Comparison of ENCODE assay signal across 27 cellular contexts in the genomic region with DNA sequence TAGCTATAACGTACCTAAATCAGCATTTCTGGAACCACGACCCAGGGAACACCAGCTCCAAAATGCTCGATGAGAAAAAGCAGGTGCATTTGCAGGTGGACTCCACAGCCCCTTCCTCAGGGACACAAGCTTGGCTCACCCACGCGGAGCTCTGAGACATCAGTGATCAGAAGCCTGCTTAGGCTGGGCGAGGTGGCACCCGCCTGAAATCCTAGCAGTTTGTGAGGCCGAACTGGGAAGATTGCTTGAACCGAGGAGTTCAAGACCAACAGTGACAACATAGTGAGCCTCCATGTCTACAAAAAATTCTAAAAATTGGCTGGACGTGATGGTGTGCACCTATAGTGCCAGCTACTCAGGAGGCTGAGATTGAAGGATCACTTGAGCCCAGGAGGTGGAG. TPM values are rescaled to one million over a fixed set of nuclear protein-coding genes. Genes with fewer than 3 reads are reported as not detected.
"Had no signal": no experiment of that assay in that cellular context is flagged by ENCODE, and none has a peak within 500 bp of the region (broad histone marks: within the 10 kb centered on the region; RNA-seq: fewer than 3 reads in every experiment).

No MANE protein-coding gene starts in this region.

- H3K9me3 ChIP-seq: body of pancreas, neutrophil, pancreas, right lobe of liver, upper lobe of right lung had no signal

- ATAC-seq: activated naive CD8-positive, alpha-beta T cell treated with anti-CD3 and anti-CD28 coated beads, Interleukin-2, amount 50 U/mL, for 24 hours; body of pancreas; left ventricle myocardium superior; natural killer cell treated with Interleukin-12 subunit alpha and Interleukin-12 subunit beta and Interleukin-15 and Interleukin-18, amount 100 ng/mL, for 72 hours; pancreas; right lobe of liver; upper lobe of right lung; WTC11 had no signal

- H3K9me3 Mint-ChIP-seq: activated CD4-positive, alpha-beta memory T cell treated with anti-CD3 and anti-CD28 coated beads, Interleukin-2, amount 10 ng/mL, durations not matched to agents 7 days and 5 days; activated naive CD4-positive, alpha-beta T cell treated with anti-CD3 and anti-CD28 coated beads for 36 hours; activated naive CD8-positive, alpha-beta T cell treated with anti-CD3 and anti-CD28 coated beads, Interleukin-2, amount 50 U/mL, for 24 hours; activated T-cell treated with anti-CD3 and anti-CD28 coated beads, Interleukin-2, amount 50 U/mL, for 24 hours; activated T-helper 2 cell treated with anti-CD3 and anti-CD28 coated beads, Interferon-gamma antibody, Interleukin-2, Interleukin-4, amounts not matched to agents 10 μg/mL and 5 μg/mL and 100 μg/mL, durations not matched to agents 14 hours and 24 hours and 36 hours; natural killer cell treated with Interleukin-12 subunit alpha and Interleukin-12 subunit beta and Interleukin-15 and Interleukin-18, amount 100 ng/mL, for 72 hours had no signal

- H3K27ac Mint-ChIP-seq: activated CD4-positive, alpha-beta memory T cell treated with anti-CD3 and anti-CD28 coated beads, Interleukin-2, amount 10 ng/mL, durations not matched to agents 7 days and 5 days; activated naive CD4-positive, alpha-beta T cell treated with anti-CD3 and anti-CD28 coated beads for 36 hours; activated naive CD8-positive, alpha-beta T cell treated with anti-CD3 and anti-CD28 coated beads, Interleukin-2, amount 50 U/mL, for 24 hours; activated T-cell treated with anti-CD3 and anti-CD28 coated beads, Interleukin-2, amount 50 U/mL, for 24 hours; activated T-helper 2 cell treated with anti-CD3 and anti-CD28 coated beads, Interferon-gamma antibody, Interleukin-2, Interleukin-4, amounts not matched to agents 10 μg/mL and 5 μg/mL and 100 μg/mL, durations not matched to agents 14 hours and 24 hours and 36 hours; dendritic cell treated with granulocyte-macrophage colony-stimulating factor and Interleukin-4, amounts not matched to agents 40 ng/mL and 50 ng/mL, for 4 days; natural killer cell treated with Interleukin-12 subunit alpha and Interleukin-12 subunit beta and Interleukin-15 and Interleukin-18, amount 100 ng/mL, for 72 hours; WTC11 had no signal

- H3K4me3 ChIP-seq: body of pancreas, cardiac muscle cell, hepatocyte, pancreas, right lobe of liver, smooth muscle cell, upper lobe of right lung had no signal

- H3K27ac ChIP-seq: body of pancreas, cardiac muscle cell, hepatocyte, neutrophil, pancreas, right lobe of liver, upper lobe of right lung had no signal

- H3K4me3 Mint-ChIP-seq: activated CD4-positive, alpha-beta memory T cell treated with anti-CD3 and anti-CD28 coated beads, Interleukin-2, amount 10 ng/mL, durations not matched to agents 7 days and 5 days; activated naive CD4-positive, alpha-beta T cell treated with anti-CD3 and anti-CD28 coated beads for 36 hours; activated naive CD8-positive, alpha-beta T cell treated with anti-CD3 and anti-CD28 coated beads, Interleukin-2, amount 50 U/mL, for 24 hours; activated T-cell treated with anti-CD3 and anti-CD28 coated beads, Interleukin-2, amount 50 U/mL, for 24 hours; dendritic cell treated with granulocyte-macrophage colony-stimulating factor and Interleukin-4, amounts not matched to agents 40 ng/mL and 50 ng/mL, for 4 days; natural killer cell treated with Interleukin-12 subunit alpha and Interleukin-12 subunit beta and Interleukin-15 and Interleukin-18, amount 100 ng/mL, for 72 hours; WTC11 had no signal

- DNase-seq: activated CD4-positive, alpha-beta memory T cell treated with anti-CD3 and anti-CD28 coated beads, Interleukin-2, amount 10 ng/mL, durations not matched to agents 7 days and 5 days; activated CD4-positive, alpha-beta T cell treated with anti-CD3 and anti-CD28 coated beads for 48 hours; activated naive CD4-positive, alpha-beta T cell treated with anti-CD3 and anti-CD28 coated beads for 36 hours; activated naive CD8-positive, alpha-beta T cell treated with anti-CD3 and anti-CD28 coated beads, Interleukin-2, amount 50 U/mL, for 24 hours; activated T-cell treated with anti-CD3 and anti-CD28 coated beads, Interleukin-2, amount 50 U/mL, for 24 hours; body of pancreas; effector CD8-positive, alpha-beta T cell; foreskin melanocyte; left ventricle myocardium superior; mammary epithelial cell; pancreas; right lobe of liver; stimulated activated CD4-positive, alpha-beta T cell treated with anti-CD3 and anti-CD28 coated beads, Interleukin-15, amount 100 ng/mL, for 24 hours; stimulated activated naive CD4-positive, alpha-beta T cell; T-helper 9 cell; upper lobe of right lung had no signal

- H3K36me3 Mint-ChIP-seq: natural killer cell treated with Interleukin-12 subunit alpha and Interleukin-12 subunit beta and Interleukin-15 and Interleukin-18, amount 100 ng/mL, for 72 hours; WTC11 had no signal

- H3K36me3 ChIP-seq: cardiac muscle cell, neutrophil, pancreas, right lobe of liver, upper lobe of right lung had no signal

RNA-seq across cellular contexts. Expression of a gene that starts 2.5 kb away (rescaled TPM):
- total RNA-seq: activated CD4-positive, alpha-beta memory T cell treated with anti-CD3 and anti-CD28 coated beads, Interleukin-2, amount 10 ng/mL, durations not matched to agents 7 days and 5 days; activated naive CD4-positive, alpha-beta T cell treated with anti-CD3 and anti-CD28 coated beads for 36 hours; activated T-helper 2 cell treated with anti-CD3 and anti-CD28 coated beads, Interferon-gamma antibody, Interleukin-2, Interleukin-4, amounts not matched to agents 10 μg/mL and 5 μg/mL and 100 μg/mL, durations not matched to agents 14 hours and 24 hours and 36 hours; hepatocyte; mammary epithelial cell; natural killer cell treated with Interleukin-12 subunit alpha and Interleukin-12 subunit beta and Interleukin-15 and Interleukin-18, amount 100 ng/mL, for 72 hours; right lobe of liver; SK-MEL-5; smooth muscle cell; T-helper 1 cell treated with Interleukin-12 subunit alpha and Interleukin-12 subunit beta and Interleukin-4 antibody, amounts not matched to agents 30 ng/mL and 1 ng/mL, for 36 hours had no signal

RNA-seq across cellular contexts. Expression of a gene that starts 16.9 kb away (rescaled TPM):
- total RNA-seq: activated CD4-positive, alpha-beta memory T cell treated with anti-CD3 and anti-CD28 coated beads, Interleukin-2, amount 10 ng/mL, durations not matched to agents 7 days and 5 days; activated naive CD4-positive, alpha-beta T cell treated with anti-CD3 and anti-CD28 coated beads for 36 hours; activated T-helper 2 cell treated with anti-CD3 and anti-CD28 coated beads, Interferon-gamma antibody, Interleukin-2, Interleukin-4, amounts not matched to agents 10 μg/mL and 5 μg/mL and 100 μg/mL, durations not matched to agents 14 hours and 24 hours and 36 hours; body of pancreas; cardiac muscle cell; chondrocyte; hepatocyte; left ventricle myocardium superior; mammary epithelial cell; natural killer cell treated with Interleukin-12 subunit alpha and Interleukin-12 subunit beta and Interleukin-15 and Interleukin-18, amount 100 ng/mL, for 72 hours; pancreas; right lobe of liver; SK-MEL-5; smooth muscle cell; T-helper 1 cell treated with Interleukin-12 subunit alpha and Interleukin-12 subunit beta and Interleukin-4 antibody, amounts not matched to agents 30 ng/mL and 1 ng/mL, for 36 hours; upper lobe of right lung; WTC11 had no signal

RNA-seq across cellular contexts. Expression of a gene that starts 31.9 kb away (rescaled TPM):
- total RNA-seq: activated CD4-positive, alpha-beta memory T cell treated with anti-CD3 and anti-CD28 coated beads, Interleukin-2, amount 10 ng/mL, durations not matched to agents 7 days and 5 days; activated naive CD4-positive, alpha-beta T cell treated with anti-CD3 and anti-CD28 coated beads for 36 hours; activated T-helper 2 cell treated with anti-CD3 and anti-CD28 coated beads, Interferon-gamma antibody, Interleukin-2, Interleukin-4, amounts not matched to agents 10 μg/mL and 5 μg/mL and 100 μg/mL, durations not matched to agents 14 hours and 24 hours and 36 hours; body of pancreas; cardiac muscle cell; chondrocyte; hepatocyte; left ventricle myocardium superior; mammary epithelial cell; natural killer cell treated with Interleukin-12 subunit alpha and Interleukin-12 subunit beta and Interleukin-15 and Interleukin-18, amount 100 ng/mL, for 72 hours; pancreas; right lobe of liver; SK-MEL-5; smooth muscle cell; T-helper 1 cell treated with Interleukin-12 subunit alpha and Interleukin-12 subunit beta and Interleukin-4 antibody, amounts not matched to agents 30 ng/mL and 1 ng/mL, for 36 hours; upper lobe of right lung had no signal

RNA-seq across cellular contexts. Expression of a gene that starts 47.1 kb away (rescaled TPM):
- total RNA-seq: activated CD4-positive, alpha-beta memory T cell treated with anti-CD3 and anti-CD28 coated beads, Interleukin-2, amount 10 ng/mL, durations not matched to agents 7 days and 5 days; activated naive CD4-positive, alpha-beta T cell treated with anti-CD3 and anti-CD28 coated beads for 36 hours; activated T-helper 2 cell treated with anti-CD3 and anti-CD28 coated beads, Interferon-gamma antibody, Interleukin-2, Interleukin-4, amounts not matched to agents 10 μg/mL and 5 μg/mL and 100 μg/mL, durations not matched to agents 14 hours and 24 hours and 36 hours; body of pancreas; cardiac muscle cell; chondrocyte; hepatocyte; left ventricle myocardium superior; mammary epithelial cell; natural killer cell treated with Interleukin-12 subunit alpha and Interleukin-12 subunit beta and Interleukin-15 and Interleukin-18, amount 100 ng/mL, for 72 hours; pancreas; right lobe of liver; SK-MEL-5; smooth muscle cell; T-helper 1 cell treated with Interleukin-12 subunit alpha and Interleukin-12 subunit beta and Interleukin-4 antibody, amounts not matched to agents 30 ng/mL and 1 ng/mL, for 36 hours; upper lobe of right lung; WTC11 had no signal

RNA-seq across cellular contexts. Expression of a gene that starts 56.1 kb away (rescaled TPM):
- total RNA-seq: activated CD4-positive, alpha-beta memory T cell treated with anti-CD3 and anti-CD28 coated beads, Interleukin-2, amount 10 ng/mL, durations not matched to agents 7 days and 5 days; activated naive CD4-positive, alpha-beta T cell treated with anti-CD3 and anti-CD28 coated beads for 36 hours; activated T-helper 2 cell treated with anti-CD3 and anti-CD28 coated beads, Interferon-gamma antibody, Interleukin-2, Interleukin-4, amounts not matched to agents 10 μg/mL and 5 μg/mL and 100 μg/mL, durations not matched to agents 14 hours and 24 hours and 36 hours; body of pancreas; cardiac muscle cell; chondrocyte; hepatocyte; left ventricle myocardium superior; mammary epithelial cell; natural killer cell treated with Interleukin-12 subunit alpha and Interleukin-12 subunit beta and Interleukin-15 and Interleukin-18, amount 100 ng/mL, for 72 hours; pancreas; right lobe of liver; SK-MEL-5; smooth muscle cell; T-helper 1 cell treated with Interleukin-12 subunit alpha and Interleukin-12 subunit beta and Interleukin-4 antibody, amounts not matched to agents 30 ng/mL and 1 ng/mL, for 36 hours; upper lobe of right lung; WTC11 had no signal
